8 cellular contexts compared by ENCODE assay signal in the genomic region with DNA sequence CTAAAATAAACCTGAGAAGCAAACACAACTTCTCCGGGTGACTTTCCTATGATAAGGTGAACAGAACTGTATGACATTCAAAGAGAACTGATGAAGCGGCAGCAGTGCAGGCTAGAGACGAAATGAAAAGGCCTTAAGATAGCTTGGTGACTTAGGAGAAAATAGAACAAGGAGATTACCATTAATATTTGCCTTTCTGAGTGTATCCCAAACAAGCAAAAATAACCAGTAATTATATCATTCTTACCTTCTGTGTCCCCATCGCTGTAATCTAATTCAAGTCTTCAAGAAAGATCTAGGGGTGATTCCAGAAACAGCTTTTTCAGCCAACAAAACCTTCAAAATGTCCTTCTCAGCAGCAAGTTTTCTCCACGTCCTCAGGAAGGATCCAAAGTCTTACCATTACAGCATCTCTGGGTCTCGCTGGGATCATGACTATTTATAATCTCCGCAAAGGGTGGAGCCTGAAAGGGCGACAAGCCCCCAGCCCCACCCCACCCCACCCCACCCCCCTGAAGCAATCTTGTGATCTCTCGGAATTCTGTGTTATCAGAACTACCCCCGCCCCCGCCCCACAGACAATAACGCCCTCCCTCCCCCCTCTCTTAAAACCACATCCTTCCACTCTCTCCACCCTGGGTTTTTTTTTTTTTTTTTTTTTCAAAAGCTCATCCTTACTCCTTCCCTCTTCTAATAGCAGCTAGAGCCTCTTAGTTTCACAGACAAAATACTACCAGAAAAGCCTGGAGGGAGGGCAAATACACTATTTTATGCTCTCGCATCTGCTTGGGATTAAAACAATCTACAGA. TPM values are rescaled to one million over a fixed set of nuclear protein-coding genes. Genes with fewer than 3 reads are reported as not detected.
DNase-seq lines count a peak whose midpoint lies in the region; ATAC-seq, FAIRE-seq and TF ChIP-seq lines count a peak whose summit lies in the region.

TSS of gene SLC2A3 (minus strand) at position 415 of the 809 bp plus-strand sequence. CDS start at position 262, 153 bp downstream.

- no peaks in the 10 kb centered on the region for H3K9me3 ChIP-seq in spleen

- POLR2A ChIA-PET in AG04449 (lab: Yijun Ruan, JAX), result interaction anchor here (0.5 to 4.8 kb wide), 24 partner anchors 9 to 129 kb away, joined by 3 to 169 read pairs (median 3); partner anchors contain the start of gene FOXJ2

- peak within 1 kb of the TSS; percentile 90 for H3K4me3 ChIP-seq in AG04449 (ENCODE audit: low read depth, low read length)
- peak within 1 kb of the TSS; percentile 57 to 82 (median 66) for H3K4me3 ChIP-seq in spleen

- peak within 1 kb of the TSS; percentile 77 to 95 (median 94) for H3K27ac ChIP-seq in spleen

- CTCF ChIA-PET in AG04449 (lab: Yijun Ruan, JAX), result interaction anchor here (1.0 to 10.3 kb wide), 9 partner anchors 14 to 109 kb away, joined by 3 to 142 read pairs (median 16); partner anchors contain the start of gene FOXJ2

- peak; percentile 56 to 64 for ATAC-seq in activated CD4-positive, CD25-positive, alpha-beta regulatory T cell treated with anti-CD3 and anti-CD28 coated beads, Interleukin-2, amount 50 U/mL, for 24 hours
- ATAC-seq in GM18517 (IDR thresholded peaks at IDR 0.05; ENCODE audit: unreplicated experiment), result no peak

- H3K4me1 ChIP-seq in spleen, result peaks cover 12 to 71% (median 45%) of the 10 kb centered on the region in 6 donors

- DNase-seq in AG04449 (ENCODE audit: low read depth, low spot score) (peak; percentile 65), GM19239 (ENCODE audit: insufficient read length, low spot score) (peak; percentile 40), MV-4-11 (lab: John Stamatoyannopoulos, UW) (peak; percentile 76), cerebellar cortex (ENCODE audit: low spot score) (peak; percentile 91), islet precursor cell (peak; percentile 98), spleen (no peak)

- H3K27me3 ChIP-seq in spleen (replicated peaks in 1 of 7), result no peaks in the 10 kb centered on the region

- no peak for TF ChIP-seq CTCF in AG04449 (IDR thresholded peaks at IDR 0.05; ENCODE audit: insufficient read depth, low read length, missing control alignments)
- peak in 1 of 11 experiments; percentile 4 for TF ChIP-seq CTCF in spleen (IDR thresholded peaks at IDR 0.05 in 8 of 11, conservative IDR thresholded peaks at IDR 0.05 in 3 of 11)

- TF ChIP-seq POLR2A in spleen (IDR thresholded peaks at IDR 0.05), result peak; percentile 81 to 91 (median 90)

- peaks cover 0 to 31% (median 24%) of the 10 kb centered on the region in 6 donors for H3K36me3 ChIP-seq in spleen

- no peak for FAIRE-seq in GM19239 (lab: Jason Lieb, UNC)

- 2 to 5% (median 3%) methylated on average over 13 of the region's 13 CpGs for WGBS in spleen, 5 donors

- intact Hi-C loops in spleen (cut with DNase I; ENCODE audit: low total_unique reads), result no loop called here

RNA-seq across cellular contexts. Expression of gene SLC2A3, which starts in this region (rescaled TPM):
- total RNA-seq in spleen, result 100 to 1,000 TPM in 6 of 7 donors, 10 to 100 TPM in 1; 74.6 to 869 (median 213) TPM
- 10 to 100 TPM; 10.7 to 16.5 (median 14.6) TPM for polyA plus RNA-seq in spleen
